ENCODE assay signal across 1 cellular context in genomic region chr2:145729993-145730770, GRCh38.
TF ChIP-seq lines count a peak whose summit lies in the region.

No MANE protein-coding gene starts in this region.

TF ChIP-seq in K562, 482 proteins besides CTCF, POLR2A, EP300 and RAD21 (continued from another document and continues in another):
- TF ChIP-seq ZBTB1 (CRISPR knock-in tag; IDR thresholded peaks at IDR 0.05; ENCODE audit: borderline replicate concordance, low read depth) (no peak), SMARCE1 (IDR thresholded peaks at IDR 0.05) (peak; percentile 50; the same call in 1 of the 2 replicates), SMAD3 (CRISPR knock-in tag; conservative IDR thresholded peaks at IDR 0.05) (no peak), RB1 (IDR thresholded peaks at IDR 0.05; ENCODE audit: low read depth) (no peak), UBTF (IDR thresholded peaks at IDR 0.05; ENCODE audit: borderline replicate concordance in 1 of 2, low read depth in 2 of 2, low read length in 2 of 2) (no peak), ZEB2 (IDR thresholded peaks at IDR 0.05) (no peak), ATF3 (IDR thresholded peaks at IDR 0.05) (peak; percentile 74), ATF3 (CRISPR knock-in tag; conservative IDR thresholded peaks at IDR 0.05) (no peak), CEBPG (CRISPR knock-in tag; IDR thresholded peaks at IDR 0.05) (no peak), CEBPG (tag; conservative IDR thresholded peaks at IDR 0.05 in 1 of 2, IDR thresholded peaks at IDR 0.05 in 1 of 2) (0 out of 4 replicates have a peak, but pooled peaks of 1 of the 2 experiments have one; percentile 57), PML (IDR thresholded peaks at IDR 0.05; ENCODE audit: low read length) (peak; percentile 50; the same call in 1 of the 2 replicates), ZNF583 (CRISPR knock-in tag; IDR thresholded peaks at IDR 0.05) (no peak), MEIS2 (IDR thresholded peaks at IDR 0.05; ENCODE audit: partially characterized antibody) (peak; percentile 64), FIP1L1 (IDR thresholded peaks at IDR 0.05; ENCODE audit: low read depth, low read length, poor library complexity, severe bottlenecking) (no peak), NFXL1 (CRISPR knock-in tag; IDR thresholded peaks at IDR 0.05) (no peak), ZKSCAN3 (CRISPR knock-in tag; IDR thresholded peaks at IDR 0.05) (no peak), NCOR1 (IDR thresholded peaks at IDR 0.05) (peak; percentile 58; the same call in 1 of the 2 replicates), HNRNPLL (IDR thresholded peaks at IDR 0.05; ENCODE audit: low read depth, low read length, poor library complexity, severe bottlenecking) (no peak), SMARCA4 (IDR thresholded peaks at IDR 0.05) (peak; percentile 70), ZKSCAN8 (CRISPR knock-in tag; IDR thresholded peaks at IDR 0.05) (no peak), CREB5 (CRISPR knock-in tag; IDR thresholded peaks at IDR 0.05) (no peak), RFX5 (IDR thresholded peaks at IDR 0.05; ENCODE audit: low read depth, low read length) (no peak), SIX5 (IDR thresholded peaks at IDR 0.05; ENCODE audit: borderline replicate concordance in 1 of 2, insufficient read depth in 1 of 2, low read depth in 1 of 2, low read length in 2 of 2) (no peak), PHF8 (IDR thresholded peaks at IDR 0.05; ENCODE audit: borderline replicate concordance, low read length) (no peak), ZNF518B (CRISPR knock-in tag; IDR thresholded peaks at IDR 0.05) (no peak), CBFA2T2 (conservative IDR thresholded peaks at IDR 0.05) (peak; percentile 65), SMARCB1 (IDR thresholded peaks at IDR 0.05; ENCODE audit: insufficient read length, low read depth) (no peak), NFIX (CRISPR knock-in tag; IDR thresholded peaks at IDR 0.05; ENCODE audit: low read depth) (no peak), NR0B1 (IDR thresholded peaks at IDR 0.05; ENCODE audit: partially characterized antibody) (no peak), PHF21A (IDR thresholded peaks at IDR 0.05; ENCODE audit: borderline replicate concordance, low read depth) (no peak), CBFA2T3 (IDR thresholded peaks at IDR 0.05) (peak; percentile 84), RBM22 (IDR thresholded peaks at IDR 0.05; ENCODE audit: low read depth, low read length, poor library complexity, severe bottlenecking) (no peak), DEAF1 (CRISPR knock-in tag; IDR thresholded peaks at IDR 0.05) (no peak), HDAC1 (IDR thresholded peaks at IDR 0.05) (no peak), FUS (optimal IDR thresholded peaks at IDR 0.05; ENCODE audit: low read depth, low read length) (no peak), ARID1B (IDR thresholded peaks at IDR 0.05) (peak; percentile 87)
- TF ChIP-seq, protein P1, sequence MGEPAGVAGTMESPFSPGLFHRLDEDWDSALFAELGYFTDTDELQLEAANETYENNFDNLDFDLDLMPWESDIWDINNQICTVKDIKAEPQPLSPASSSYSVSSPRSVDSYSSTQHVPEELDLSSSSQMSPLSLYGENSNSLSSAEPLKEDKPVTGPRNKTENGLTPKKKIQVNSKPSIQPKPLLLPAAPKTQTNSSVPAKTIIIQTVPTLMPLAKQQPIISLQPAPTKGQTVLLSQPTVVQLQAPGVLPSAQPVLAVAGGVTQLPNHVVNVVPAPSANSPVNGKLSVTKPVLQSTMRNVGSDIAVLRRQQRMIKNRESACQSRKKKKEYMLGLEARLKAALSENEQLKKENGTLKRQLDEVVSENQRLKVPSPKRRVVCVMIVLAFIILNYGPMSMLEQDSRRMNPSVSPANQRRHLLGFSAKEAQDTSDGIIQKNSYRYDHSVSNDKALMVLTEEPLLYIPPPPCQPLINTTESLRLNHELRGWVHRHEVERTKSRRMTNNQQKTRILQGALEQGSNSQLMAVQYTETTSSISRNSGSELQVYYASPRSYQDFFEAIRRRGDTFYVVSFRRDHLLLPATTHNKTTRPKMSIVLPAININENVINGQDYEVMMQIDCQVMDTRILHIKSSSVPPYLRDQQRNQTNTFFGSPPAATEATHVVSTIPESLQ (CRISPR knock-in tag; IDR thresholded peaks at IDR 0.05) = no peak
- TF ChIP-seq, protein P2, sequence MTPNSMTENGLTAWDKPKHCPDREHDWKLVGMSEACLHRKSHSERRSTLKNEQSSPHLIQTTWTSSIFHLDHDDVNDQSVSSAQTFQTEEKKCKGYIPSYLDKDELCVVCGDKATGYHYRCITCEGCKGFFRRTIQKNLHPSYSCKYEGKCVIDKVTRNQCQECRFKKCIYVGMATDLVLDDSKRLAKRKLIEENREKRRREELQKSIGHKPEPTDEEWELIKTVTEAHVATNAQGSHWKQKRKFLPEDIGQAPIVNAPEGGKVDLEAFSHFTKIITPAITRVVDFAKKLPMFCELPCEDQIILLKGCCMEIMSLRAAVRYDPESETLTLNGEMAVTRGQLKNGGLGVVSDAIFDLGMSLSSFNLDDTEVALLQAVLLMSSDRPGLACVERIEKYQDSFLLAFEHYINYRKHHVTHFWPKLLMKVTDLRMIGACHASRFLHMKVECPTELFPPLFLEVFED (CRISPR knock-in tag; conservative IDR thresholded peaks at IDR 0.05) = no peak
- TF ChIP-seq, protein P3, sequence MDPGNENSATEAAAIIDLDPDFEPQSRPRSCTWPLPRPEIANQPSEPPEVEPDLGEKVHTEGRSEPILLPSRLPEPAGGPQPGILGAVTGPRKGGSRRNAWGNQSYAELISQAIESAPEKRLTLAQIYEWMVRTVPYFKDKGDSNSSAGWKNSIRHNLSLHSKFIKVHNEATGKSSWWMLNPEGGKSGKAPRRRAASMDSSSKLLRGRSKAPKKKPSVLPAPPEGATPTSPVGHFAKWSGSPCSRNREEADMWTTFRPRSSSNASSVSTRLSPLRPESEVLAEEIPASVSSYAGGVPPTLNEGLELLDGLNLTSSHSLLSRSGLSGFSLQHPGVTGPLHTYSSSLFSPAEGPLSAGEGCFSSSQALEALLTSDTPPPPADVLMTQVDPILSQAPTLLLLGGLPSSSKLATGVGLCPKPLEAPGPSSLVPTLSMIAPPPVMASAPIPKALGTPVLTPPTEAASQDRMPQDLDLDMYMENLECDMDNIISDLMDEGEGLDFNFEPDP (CRISPR knock-in tag; IDR thresholded peaks at IDR 0.05) = no peak
- TF ChIP-seq, protein P4, sequence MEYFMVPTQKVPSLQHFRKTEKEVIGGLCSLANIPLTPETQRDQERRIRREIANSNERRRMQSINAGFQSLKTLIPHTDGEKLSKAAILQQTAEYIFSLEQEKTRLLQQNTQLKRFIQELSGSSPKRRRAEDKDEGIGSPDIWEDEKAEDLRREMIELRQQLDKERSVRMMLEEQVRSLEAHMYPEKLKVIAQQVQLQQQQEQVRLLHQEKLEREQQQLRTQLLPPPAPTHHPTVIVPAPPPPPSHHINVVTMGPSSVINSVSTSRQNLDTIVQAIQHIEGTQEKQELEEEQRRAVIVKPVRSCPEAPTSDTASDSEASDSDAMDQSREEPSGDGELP (CRISPR knock-in tag; IDR thresholded peaks at IDR 0.05; ENCODE audit: borderline replicate concordance) = no peak
- TF ChIP-seq, protein P5, sequence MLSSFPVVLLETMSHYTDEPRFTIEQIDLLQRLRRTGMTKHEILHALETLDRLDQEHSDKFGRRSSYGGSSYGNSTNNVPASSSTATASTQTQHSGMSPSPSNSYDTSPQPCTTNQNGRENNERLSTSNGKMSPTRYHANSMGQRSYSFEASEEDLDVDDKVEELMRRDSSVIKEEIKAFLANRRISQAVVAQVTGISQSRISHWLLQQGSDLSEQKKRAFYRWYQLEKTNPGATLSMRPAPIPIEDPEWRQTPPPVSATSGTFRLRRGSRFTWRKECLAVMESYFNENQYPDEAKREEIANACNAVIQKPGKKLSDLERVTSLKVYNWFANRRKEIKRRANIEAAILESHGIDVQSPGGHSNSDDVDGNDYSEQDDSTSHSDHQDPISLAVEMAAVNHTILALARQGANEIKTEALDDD (IDR thresholded peaks at IDR 0.05) = peak; percentile 84
